ENCODE assay signal across 1 cellular context in genomic region chr7:102990642-102991041, GRCh38.
TF ChIP-seq lines count a peak whose summit lies in the region.

No MANE protein-coding gene starts in this region.

TF ChIP-seq in A549, 52 proteins besides CTCF, POLR2A, EP300 and RAD21 (continued from another document):
- TF ChIP-seq ZFP36 (IDR thresholded peaks at IDR 0.05; ENCODE audit: borderline replicate concordance, partially characterized antibody) (no peak), PHF8 (IDR thresholded peaks at IDR 0.05; ENCODE audit: borderline replicate concordance, low read depth) (no peak), MYC (IDR thresholded peaks at IDR 0.05; ENCODE audit: borderline replicate concordance, low read length) (no peak)
